Comparison of ENCODE assay signal across 8 cellular contexts in genomic region chr20:49813305-49813974, GRCh38. TPM values are rescaled to one million over a fixed set of nuclear protein-coding genes. Genes with fewer than 3 reads are reported as not detected.
A peak's percentile ranks its signal among the peaks of the same experiment; 100 is the strongest.
DNase-seq lines count a peak whose midpoint lies in the region; FAIRE-seq and TF ChIP-seq lines count a peak whose summit lies in the region.

No MANE protein-coding gene starts in this region.

- FAIRE-seq in bronchial epithelial cell (lab: Jason Lieb, UNC) = no peak

- no peak for DNase-seq in AG04450 (ENCODE audit: low read depth, low spot score)
- DNase-seq in bronchial epithelial cell (ENCODE audit: low read depth) = no peak
- DNase-seq in mucosa of gallbladder (ENCODE audit: low spot score) = peak; percentile 24
- DNase-seq in kidney tubule cell (ENCODE audit: low spot score) = no peak
- no peak for DNase-seq in activated CD4-positive, alpha-beta T cell treated with anti-CD3 and anti-CD28 coated beads, Interleukin-2, amount 50 U/mL, for 4 hours
- no peak for DNase-seq in NCI-H128 (lab: John Stamatoyannopoulos, UW; ENCODE audit: unreplicated experiment)
- no peak for DNase-seq in amniotic stem cell (lab: John Stamatoyannopoulos, UW)

- H3K36me3 ChIP-seq in HUES64 (ENCODE audit: insufficient read depth, low read length) (peaks cover 21% of the 10 kb centered on the region), bronchial epithelial cell (ENCODE audit: control insufficient read depth, insufficient read depth, low read length) (peaks cover 1% of the 10 kb centered on the region)

- H3K9ac ChIP-seq in HUES64 (ENCODE audit: low read depth, low read length) = peak overlapping the region; percentile 70

- H3K27me3 ChIP-seq in AG04450 (ENCODE audit: control insufficient read depth, insufficient read depth, low read length) = no peaks in the 10 kb centered on the region
- H3K27me3 ChIP-seq in HUES64 (ENCODE audit: insufficient read depth, low read length) = no peaks in the 10 kb centered on the region
- H3K27me3 ChIP-seq in bronchial epithelial cell (ENCODE audit: control insufficient read depth, insufficient read depth, low read length) = no peaks in the 10 kb centered on the region

- peak overlapping the region; percentile 86 for H3K4me3 ChIP-seq in AG04450 (ENCODE audit: low read depth, low read length)
- H3K4me3 ChIP-seq in HUES64 (ENCODE audit: low read length) = peak overlapping the region; percentile 81
- peak overlapping the region; percentile 68 for H3K4me3 ChIP-seq in bronchial epithelial cell (ENCODE audit: low read depth, low read length)

- POLR2A ChIA-PET in AG04450 (lab: Yijun Ruan, JAX) = interaction anchor here (0.9 to 1.0 kb wide), 4 partner anchors 8 to 128 kb away, joined by 3 to 4 read pairs (median 4); no protein-coding TSS in a partner anchor

- CTCF ChIA-PET in AG04450 (lab: Charles Lee) = interaction anchor here (0.9 kb wide), 3 partner anchors 8 to 201 kb away, joined by 3 to 4 read pairs (median 4); no protein-coding TSS in a partner anchor

- H3K9me3 ChIP-seq in AG04450 (ENCODE audit: control insufficient read depth, insufficient read depth, low read length) (no peaks in the 10 kb centered on the region), HUES64 (ENCODE audit: insufficient read depth, low read depth, low read length) (no peaks in the 10 kb centered on the region)

- H3K4me1 ChIP-seq in HUES64 (ENCODE audit: insufficient read depth, low read length) = peaks cover 10% of the 10 kb centered on the region; the same call in 1 of the 2 replicates

- H3K27ac ChIP-seq in AG04450 (ENCODE audit: low read depth, low read length) (peak overlapping the region; percentile 90), HUES64 (ENCODE audit: low read depth, low read length) (peak overlapping the region; percentile 86)

- WGBS in HUES64 = 23% methylated on average over 11 of the region's 11 CpGs

- TF ChIP-seq CTCF in AG04450 (IDR thresholded peaks at IDR 0.05; ENCODE audit: low read depth, low read length) (no peak), bronchial epithelial cell (IDR thresholded peaks at IDR 0.05; ENCODE audit: insufficient read depth, low read length, severe bottlenecking) (no peak)

RNA-seq across cellular contexts. Expression of gene SLC9A8, which starts 0.8 kb away (rescaled TPM):
- 2.3 and 3.2 TPM in 2 replicates for polyA plus RNA-seq in AG04450 (2011; rRNA removed)
- 9.5 and 10.1 TPM in 2 replicates for polyA minus RNA-seq in AG04450 (2011; rRNA and poly(A)+ RNA removed)
- polyA plus RNA-seq in HUES64 (2013, experiment 1 of 2) = 5.6 TPM
- 5.5 TPM for polyA plus RNA-seq in HUES64 (2013, experiment 2 of 2)
- total RNA-seq in bronchial epithelial cell (1.6 and 4.6 TPM in 2 replicates), mucosa of gallbladder (9.7 TPM)
